8 cellular contexts compared by ENCODE assay signal in genomic region chr7:143901710-143902587, GRCh38. TPM values are rescaled to one million over a fixed set of nuclear protein-coding genes. Genes with fewer than 3 reads are reported as not detected.
DNase-seq lines count a peak whose midpoint lies in the region; ATAC-seq and TF ChIP-seq lines count a peak whose summit lies in the region.

A gene with protein sequence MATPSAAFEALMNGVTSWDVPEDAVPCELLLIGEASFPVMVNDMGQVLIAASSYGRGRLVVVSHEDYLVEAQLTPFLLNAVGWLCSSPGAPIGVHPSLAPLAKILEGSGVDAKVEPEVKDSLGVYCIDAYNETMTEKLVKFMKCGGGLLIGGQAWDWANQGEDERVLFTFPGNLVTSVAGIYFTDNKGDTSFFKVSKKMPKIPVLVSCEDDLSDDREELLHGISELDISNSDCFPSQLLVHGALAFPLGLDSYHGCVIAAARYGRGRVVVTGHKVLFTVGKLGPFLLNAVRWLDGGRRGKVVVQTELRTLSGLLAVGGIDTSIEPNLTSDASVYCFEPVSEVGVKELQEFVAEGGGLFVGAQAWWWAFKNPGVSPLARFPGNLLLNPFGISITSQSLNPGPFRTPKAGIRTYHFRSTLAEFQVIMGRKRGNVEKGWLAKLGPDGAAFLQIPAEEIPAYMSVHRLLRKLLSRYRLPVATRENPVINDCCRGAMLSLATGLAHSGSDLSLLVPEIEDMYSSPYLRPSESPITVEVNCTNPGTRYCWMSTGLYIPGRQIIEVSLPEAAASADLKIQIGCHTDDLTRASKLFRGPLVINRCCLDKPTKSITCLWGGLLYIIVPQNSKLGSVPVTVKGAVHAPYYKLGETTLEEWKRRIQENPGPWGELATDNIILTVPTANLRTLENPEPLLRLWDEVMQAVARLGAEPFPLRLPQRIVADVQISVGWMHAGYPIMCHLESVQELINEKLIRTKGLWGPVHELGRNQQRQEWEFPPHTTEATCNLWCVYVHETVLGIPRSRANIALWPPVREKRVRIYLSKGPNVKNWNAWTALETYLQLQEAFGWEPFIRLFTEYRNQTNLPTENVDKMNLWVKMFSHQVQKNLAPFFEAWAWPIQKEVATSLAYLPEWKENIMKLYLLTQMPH (minus strand): TSS chr7:143902176. CDS start chr7:143876608, 25,568 bp downstream.

- TF ChIP-seq CTCF in activated B cell treated with CpG ODN at 0.5 μM for 24 hours (IDR thresholded peaks at IDR 0.05): no peak

- no peaks in the 10 kb centered on the region for H3K27me3 Mint-ChIP-seq in activated B cell treated with CpG ODN at 0.5 μM for 24 hours

- peaks cover 2% of the 10 kb centered on the region for H3K36me3 Mint-ChIP-seq in activated B cell treated with CpG ODN at 0.5 μM for 24 hours (ENCODE audit: low read depth)

- H3K27ac Mint-ChIP-seq in activated B cell treated with CpG ODN at 0.5 μM for 24 hours: peak within 1 kb of the TSS; percentile 88

- intact Hi-C loops in activated B cell treated with CpG ODN at 0.5 μM for 24 hours (cut with micrococcal nuclease): loop anchor here (1.0 to 10.0 kb wide), 6 partner anchors 10 to 935 kb away; partner anchors contain the start of genes CASP2, TMEM139 and TPK1

- CTCF ChIA-PET in activated B cell treated with CpG ODN at 0.5 μM for 24 hours (lab: Charles Lee): interaction anchor here (0.7 to 1.6 kb wide), 6 partner anchors 10 to 276 kb away, joined by 3 to 4 read pairs (median 3); no protein-coding TSS in a partner anchor

- H3K4me3 Mint-ChIP-seq in activated B cell treated with CpG ODN at 0.5 μM for 24 hours: peak within 1 kb of the TSS; percentile 94

- POLR2A ChIA-PET in activated B cell treated with CpG ODN at 0.5 μM for 24 hours (lab: Charles Lee): interaction anchor here (0.6 to 1.2 kb wide), 7 partner anchors 9 to 893 kb away, joined by 3 to 6 read pairs (median 5); partner anchors contain the start of gene CASP2

- peaks cover 23% of the 10 kb centered on the region for H3K4me1 Mint-ChIP-seq in activated B cell treated with CpG ODN at 0.5 μM for 24 hours

- peak within 1 kb of the TSS; percentile 97 for H3K27ac ChIP-seq in caudate nucleus (ENCODE audit: low read depth, low read length)

- H3K9me3 Mint-ChIP-seq in activated B cell treated with CpG ODN at 0.5 μM for 24 hours: no peaks in the 10 kb centered on the region

- DNase-seq in AG08396 (ENCODE audit: low spot score) (peak; percentile 97), NCI-H2196 treated with DMSO at 0.1 percent for 48 hours (lab: John Stamatoyannopoulos, UW; ENCODE audit: unreplicated experiment) (peak; percentile 87), activated B cell treated with CpG ODN at 0.5 μM for 24 hours (peak; percentile 85), caudate nucleus (lab: John Stamatoyannopoulos, UW) (peak; percentile 41 to 97 (median 92)), iris pigment epithelial cell (ENCODE audit: low read depth) (peak; percentile 96)
- DNase-seq in stimulated activated CD4-positive, alpha-beta T cell treated with anti-CD3 and anti-CD28 coated beads, Interleukin-12 subunit alpha, Interleukin-12 subunit beta, amount 100 ng/mL, for 24 hours (ENCODE audit: low read depth in 2 of 2): peak; percentile 77 to 93

- peak; percentile 78 for ATAC-seq in GM18873 (IDR thresholded peaks at IDR 0.05; ENCODE audit: low FRiP score, unreplicated experiment)
- peak; percentile 90 for ATAC-seq in HG03139 (IDR thresholded peaks at IDR 0.05; ENCODE audit: unreplicated experiment)
- peak; percentile 96 for ATAC-seq in activated B cell treated with CpG ODN at 0.5 μM for 24 hours (ENCODE audit: low read depth)

RNA-seq across cellular contexts. Expression of the gene that starts here (rescaled TPM):
- 12.0 and 13.4 TPM in 2 replicates for total RNA-seq in activated B cell treated with CpG ODN at 0.5 μM for 24 hours

Comparison
In these comparisons a context has a peak if more than half of its experiments do, and no peak if none do; other contexts are left out.
1. Peak in every context shown above with its lines: DNase-seq, ATAC-seq and H3K27ac ChIP-seq.